In genomic region chr15:31379577-31379976, GRCh38 we compare ENCODE assay signal across 20 cellular contexts. TPM values are rescaled to one million over a fixed set of nuclear protein-coding genes. Genes with fewer than 3 reads are reported as not detected.
A peak's percentile ranks its signal among the peaks of the same experiment; 100 is the strongest.
DNase-seq lines count a peak whose midpoint lies in the region; ATAC-seq lines count a peak whose summit lies in the region.
"Had no signal": no experiment of that assay in that cellular context is flagged by ENCODE, and none has a peak within 500 bp of the region (broad histone marks: within the 10 kb centered on the region; RNA-seq: fewer than 3 reads in every experiment).

No MANE protein-coding gene starts in this region.

- H3K4me1 Mint-ChIP-seq in T-cell: peaks cover 60 to 64% (median 61%) of the 10 kb centered on the region in 3 donors
- peaks cover 78 to 87% of the 10 kb centered on the region in 2 donors for H3K4me1 Mint-ChIP-seq in immature natural killer cell
- H3K4me1 Mint-ChIP-seq in stimulated activated memory B cell treated with anti-CD40 and anti-IgM and Interleukin-4, amounts not matched to agents 10 μg/mL and 1 μg/mL and 100 μg/mL, for 72 hours: peaks cover 38% of the 10 kb centered on the region

- no peak for ATAC-seq in activated naive CD4-positive, alpha-beta T cell treated with anti-CD3 and anti-CD28 coated beads, Interleukin-2, amount 50 U/mL, for 72 hours
- ATAC-seq in T-cell (replicated peaks in 1 of 4) (no peak), GM18907 (IDR thresholded peaks at IDR 0.05; ENCODE audit: unreplicated experiment) (no peak), HG02623 (IDR thresholded peaks at IDR 0.05; ENCODE audit: unreplicated experiment) (no peak), GM21515 (IDR thresholded peaks at IDR 0.05; ENCODE audit: unreplicated experiment) (no peak)
- no peak for ATAC-seq in stimulated activated memory B cell treated with anti-CD40 and anti-IgM and Interleukin-4, amounts not matched to agents 10 μg/mL and 1 μg/mL and 100 μg/mL, for 72 hours
- ATAC-seq: esophagus mucosa, HepG2, left lung, mucosa of descending colon had no signal

- DNase-seq in activated naive CD4-positive, alpha-beta T cell treated with anti-CD3 and anti-CD28 coated beads, Interleukin-2, amount 50 U/mL, for 72 hours (ENCODE audit: low spot score in 2 of 2): no peak
- DNase-seq in activated naive CD4-positive, alpha-beta T cell treated with anti-CD3 and anti-CD28 coated beads, Interleukin-2, amount 50 U/mL, for 16 hours: no peak
- no peak for DNase-seq in T-cell
- DNase-seq in immature natural killer cell: no peak
- DNase-seq: activated CD8-positive, alpha-beta memory T cell treated with anti-CD3 and anti-CD28 coated beads for 24 hours; adrenal gland; C1 segment of cervical spinal cord; DMS53; HCEC 1CT; left lung; mucosa of descending colon; NCI-H1417 treated with DMSO at 0.1 percent for 48 hours; nucleus accumbens had no signal

- H3K4me3 Mint-ChIP-seq in T-cell (no peak overlapping the region), immature natural killer cell (peak overlapping the region in 2 of 5 donors; percentile 12 to 38)
- no peak overlapping the region for H3K4me3 Mint-ChIP-seq in stimulated activated memory B cell treated with anti-CD40 and anti-IgM and Interleukin-4, amounts not matched to agents 10 μg/mL and 1 μg/mL and 100 μg/mL, for 72 hours

- H3K9me3 Mint-ChIP-seq in activated naive CD4-positive, alpha-beta T cell treated with anti-CD3 and anti-CD28 coated beads, Interleukin-2, amount 50 U/mL, for 72 hours: no peaks in the 10 kb centered on the region
- no peaks in the 10 kb centered on the region for H3K9me3 Mint-ChIP-seq in T-cell
- H3K9me3 Mint-ChIP-seq in immature natural killer cell: no peaks in the 10 kb centered on the region
- H3K9me3 Mint-ChIP-seq in stimulated activated memory B cell treated with anti-CD40 and anti-IgM and Interleukin-4, amounts not matched to agents 10 μg/mL and 1 μg/mL and 100 μg/mL, for 72 hours: no peaks in the 10 kb centered on the region
- H3K9me3 Mint-ChIP-seq: activated T-helper 2 cell treated with anti-CD3 and anti-CD28 coated beads, Interferon-gamma antibody, Interleukin-2, Interleukin-4, amounts not matched to agents 10 μg/mL and 5 μg/mL and 100 μg/mL, durations not matched to agents 14 hours and 24 hours and 36 hours had no signal

- H3K36me3 Mint-ChIP-seq in activated naive CD4-positive, alpha-beta T cell treated with anti-CD3 and anti-CD28 coated beads, Interleukin-2, amount 50 U/mL, for 72 hours: peaks cover 10 to 18% of the 10 kb centered on the region in 2 donors
- peaks cover 37% of the 10 kb centered on the region for H3K36me3 Mint-ChIP-seq in T-cell
- peaks cover 16 to 26% (median 23%) of the 10 kb centered on the region in 3 donors for H3K36me3 Mint-ChIP-seq in immature natural killer cell
- peaks cover 36% of the 10 kb centered on the region for H3K36me3 Mint-ChIP-seq in stimulated activated memory B cell treated with anti-CD40 and anti-IgM and Interleukin-4, amounts not matched to agents 10 μg/mL and 1 μg/mL and 100 μg/mL, for 72 hours

- CTCF ChIA-PET in T-cell (lab: Charles Lee): no interaction called here

- H3K27me3 Mint-ChIP-seq in T-cell (no peaks in the 10 kb centered on the region), immature natural killer cell (ENCODE audit: low read depth in 3 of 3) (peaks cover 22 to 41% (median 23%) of the 10 kb centered on the region in 3 donors)
- no peaks in the 10 kb centered on the region for H3K27me3 Mint-ChIP-seq in stimulated activated memory B cell treated with anti-CD40 and anti-IgM and Interleukin-4, amounts not matched to agents 10 μg/mL and 1 μg/mL and 100 μg/mL, for 72 hours

- POLR2A ChIA-PET in T-cell (lab: Charles Lee): no interaction called here

- H3K27ac Mint-ChIP-seq in activated naive CD4-positive, alpha-beta T cell treated with anti-CD3 and anti-CD28 coated beads, Interleukin-2, amount 50 U/mL, for 72 hours: peak overlapping the region; percentile 31 to 76
- H3K27ac Mint-ChIP-seq in T-cell (peak overlapping the region; percentile 65 to 84), immature natural killer cell (peak overlapping the region in 5 of 6 donors; percentile 56 to 87 (median 78))
- peak overlapping the region; percentile 37 for H3K27ac Mint-ChIP-seq in stimulated activated memory B cell treated with anti-CD40 and anti-IgM and Interleukin-4, amounts not matched to agents 10 μg/mL and 1 μg/mL and 100 μg/mL, for 72 hours

RNA-seq across cellular contexts. Expression of gene KLF13, which starts 52.9 kb away (rescaled TPM):
- 100 to 1,000 TPM; 124 to 161 TPM for total RNA-seq in activated naive CD4-positive, alpha-beta T cell treated with anti-CD3 and anti-CD28 coated beads, Interleukin-2, amount 50 U/mL, for 72 hours
- 100 to 1,000 TPM; 218 to 327 (median 288) TPM for total RNA-seq in T-cell
- 10 to 100 TPM; 24.7 to 89.9 (median 47.2) TPM for polyA plus RNA-seq in immature natural killer cell
